ENCODE assay signal across 1 cellular context in the genomic region with DNA sequence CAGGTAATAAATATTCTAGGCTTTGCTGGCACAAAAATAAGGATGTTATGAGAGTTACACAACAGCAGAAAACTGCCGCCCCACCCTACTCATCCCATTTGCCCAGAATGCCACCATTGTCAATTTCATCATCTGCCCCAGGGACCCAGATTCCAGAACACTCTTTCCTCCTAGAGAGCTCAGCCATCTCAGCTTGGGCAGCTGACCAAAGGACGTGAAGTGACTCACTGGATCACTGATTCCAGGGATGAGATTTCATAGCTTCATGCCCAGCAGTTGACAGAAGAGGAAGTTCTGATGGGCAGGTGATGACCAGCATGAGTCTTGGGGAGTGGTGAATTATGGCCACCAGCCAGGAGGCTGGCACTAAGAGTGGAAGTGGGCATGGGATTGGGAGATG.
TF ChIP-seq lines count a peak whose summit lies in the region.

No MANE protein-coding gene starts in this region.

TF ChIP-seq in GM23338, 12 proteins besides CTCF, POLR2A, EP300 and RAD21:
- TF ChIP-seq ETS1 (IDR thresholded peaks at IDR 0.05) (no peak), ZNF462 (CRISPR knock-in tag; IDR thresholded peaks at IDR 0.05) (no peak), EZH2 (IDR thresholded peaks at IDR 0.05; ENCODE audit: low read depth, unreplicated experiment) (no peak), POLR2AphosphoS5 (IDR thresholded peaks at IDR 0.05; ENCODE audit: low read depth) (no peak), NANOG (IDR thresholded peaks at IDR 0.05; ENCODE audit: borderline replicate concordance) (no peak), ZNF114 (CRISPR knock-in tag; IDR thresholded peaks at IDR 0.05) (no peak), JUNB (IDR thresholded peaks at IDR 0.05; ENCODE audit: unreplicated experiment) (no peak), CREB1 (CRISPR knock-in tag; IDR thresholded peaks at IDR 0.05; ENCODE audit: low read depth) (no peak), STAT1 (IDR thresholded peaks at IDR 0.05; ENCODE audit: unreplicated experiment) (no peak), EZH2phosphoT487 (IDR thresholded peaks at IDR 0.05; ENCODE audit: unreplicated experiment) (no peak), ZNF331 (CRISPR knock-in tag; IDR thresholded peaks at IDR 0.05; ENCODE audit: low read depth) (no peak)
- TF ChIP-seq, protein P1, sequence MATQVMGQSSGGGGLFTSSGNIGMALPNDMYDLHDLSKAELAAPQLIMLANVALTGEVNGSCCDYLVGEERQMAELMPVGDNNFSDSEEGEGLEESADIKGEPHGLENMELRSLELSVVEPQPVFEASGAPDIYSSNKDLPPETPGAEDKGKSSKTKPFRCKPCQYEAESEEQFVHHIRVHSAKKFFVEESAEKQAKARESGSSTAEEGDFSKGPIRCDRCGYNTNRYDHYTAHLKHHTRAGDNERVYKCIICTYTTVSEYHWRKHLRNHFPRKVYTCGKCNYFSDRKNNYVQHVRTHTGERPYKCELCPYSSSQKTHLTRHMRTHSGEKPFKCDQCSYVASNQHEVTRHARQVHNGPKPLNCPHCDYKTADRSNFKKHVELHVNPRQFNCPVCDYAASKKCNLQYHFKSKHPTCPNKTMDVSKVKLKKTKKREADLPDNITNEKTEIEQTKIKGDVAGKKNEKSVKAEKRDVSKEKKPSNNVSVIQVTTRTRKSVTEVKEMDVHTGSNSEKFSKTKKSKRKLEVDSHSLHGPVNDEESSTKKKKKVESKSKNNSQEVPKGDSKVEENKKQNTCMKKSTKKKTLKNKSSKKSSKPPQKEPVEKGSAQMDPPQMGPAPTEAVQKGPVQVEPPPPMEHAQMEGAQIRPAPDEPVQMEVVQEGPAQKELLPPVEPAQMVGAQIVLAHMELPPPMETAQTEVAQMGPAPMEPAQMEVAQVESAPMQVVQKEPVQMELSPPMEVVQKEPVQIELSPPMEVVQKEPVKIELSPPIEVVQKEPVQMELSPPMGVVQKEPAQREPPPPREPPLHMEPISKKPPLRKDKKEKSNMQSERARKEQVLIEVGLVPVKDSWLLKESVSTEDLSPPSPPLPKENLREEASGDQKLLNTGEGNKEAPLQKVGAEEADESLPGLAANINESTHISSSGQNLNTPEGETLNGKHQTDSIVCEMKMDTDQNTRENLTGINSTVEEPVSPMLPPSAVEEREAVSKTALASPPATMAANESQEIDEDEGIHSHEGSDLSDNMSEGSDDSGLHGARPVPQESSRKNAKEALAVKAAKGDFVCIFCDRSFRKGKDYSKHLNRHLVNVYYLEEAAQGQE (IDR thresholded peaks at IDR 0.05; ENCODE audit: unreplicated experiment) = no peak
